24 cellular contexts compared by ENCODE assay signal in the genomic region with DNA sequence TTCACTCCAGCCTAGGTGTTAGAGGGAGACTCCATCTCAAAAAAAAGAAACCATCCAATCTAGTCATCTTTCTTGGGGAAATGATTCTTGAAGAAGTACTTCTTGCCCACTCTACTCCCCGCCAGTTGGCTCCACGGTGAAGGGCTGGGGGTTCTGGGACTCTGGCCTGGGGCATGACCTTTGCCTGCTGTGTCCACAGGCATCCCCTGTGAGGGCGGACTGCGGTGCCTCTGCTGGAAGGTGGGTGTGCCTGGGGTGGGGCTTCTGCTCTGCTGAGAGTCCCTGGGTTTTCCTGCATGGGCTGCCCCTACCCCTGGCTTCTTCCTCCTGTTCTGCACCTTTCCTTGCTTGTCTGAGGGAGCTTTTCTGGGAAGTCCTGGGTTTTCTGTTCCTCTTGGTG.
"Had no signal": no experiment of that assay in that cellular context is flagged by ENCODE, and none has a peak within 500 bp of the region (broad histone marks: within the 10 kb centered on the region; RNA-seq: fewer than 3 reads in every experiment).

No MANE protein-coding gene starts in this region.

- H3K36me3 ChIP-seq: breast epithelium had no signal

- H3K9me3 ChIP-seq: body of pancreas, breast epithelium, SK-N-SH had no signal

- DNase-seq: activated CD4-positive, alpha-beta T cell treated with anti-CD3 and anti-CD28 coated beads, Interleukin-2, amount 10 ng/mL, durations not matched to agents 24 days and 14 days; activated CD4-positive, alpha-beta T cell treated with anti-CD3 and anti-CD28 coated beads, Interleukin-2, amount 50 U/mL, for 4 hours; activated CD8-positive, alpha-beta memory T cell treated with anti-CD3 and anti-CD28 coated beads, Interleukin-2, amount 50 U/mL, for 48 hours; activated effector memory CD4-positive, alpha-beta T cell treated with Interleukin-2 at 50 U/mL for 16 hours; activated naive CD4-positive, alpha-beta T cell treated with anti-CD3 and anti-CD28 coated beads, Interleukin-2, amount 50 U/mL, for 16 hours; activated naive CD8-positive, alpha-beta T cell treated with anti-CD3 and anti-CD28 coated beads, Interleukin-2, amount 10 ng/mL, durations not matched to agents 7 days and 5 days; amygdala; body of pancreas; MM.1S; MV-4-11; NCI-H1092; NCI-H1436 treated with DMSO at 0.1 percent for 48 hours; NCI-H1694 treated with DMSO at 0.1 percent for 48 hours; NCI-H2029; NCI-H345; NCI-H524 treated with DMSO at 0.1 percent for 48 hours; SHP77 treated with DMSO at 0.1 percent for 48 hours; SK-N-SH had no signal

- H3K27me3 Mint-ChIP-seq: activated CD4-positive, alpha-beta T cell treated with anti-CD3 and anti-CD28 coated beads, Interleukin-2, amount 10 ng/mL, durations not matched to agents 24 days and 14 days; activated naive CD8-positive, alpha-beta T cell treated with anti-CD3 and anti-CD28 coated beads, Interleukin-2, amount 10 ng/mL, durations not matched to agents 7 days and 5 days had no signal

- H3K4me2 ChIP-seq: KMS-11, SK-N-SH had no signal

- H3K27me3 ChIP-seq: body of pancreas, breast epithelium, SJSA1 had no signal

- H3K27ac Mint-ChIP-seq: activated CD4-positive, alpha-beta T cell treated with anti-CD3 and anti-CD28 coated beads, Interleukin-2, amount 10 ng/mL, durations not matched to agents 24 days and 14 days; activated naive CD8-positive, alpha-beta T cell treated with anti-CD3 and anti-CD28 coated beads, Interleukin-2, amount 10 ng/mL, durations not matched to agents 7 days and 5 days; T-helper 1 cell treated with Interleukin-12 subunit alpha and Interleukin-12 subunit beta and Interleukin-4 antibody, amounts not matched to agents 30 μg/mL and 1 μg/mL, for 36 hours; T-helper 2 cell treated with Interferon-gamma antibody and Interleukin-4, amounts not matched to agents 5 μg/mL and 100 μg/mL, for 36 hours had no signal

- H3K9ac ChIP-seq: KMS-11, SK-N-SH had no signal

- H3K27ac ChIP-seq: body of pancreas, breast epithelium, KMS-11, SJSA1 had no signal

- H3K4me3 Mint-ChIP-seq: activated CD4-positive, alpha-beta T cell treated with anti-CD3 and anti-CD28 coated beads, Interleukin-2, amount 10 ng/mL, durations not matched to agents 24 days and 14 days; activated naive CD8-positive, alpha-beta T cell treated with anti-CD3 and anti-CD28 coated beads, Interleukin-2, amount 10 ng/mL, durations not matched to agents 7 days and 5 days; T-helper 1 cell treated with Interleukin-12 subunit alpha and Interleukin-12 subunit beta and Interleukin-4 antibody, amounts not matched to agents 30 μg/mL and 1 μg/mL, for 36 hours; T-helper 2 cell treated with Interferon-gamma antibody and Interleukin-4, amounts not matched to agents 5 μg/mL and 100 μg/mL, for 36 hours had no signal

- H3K4me3 ChIP-seq: body of pancreas, breast epithelium, SJSA1 had no signal

- ATAC-seq: body of pancreas, Panc1 had no signal

- H3K9me3 Mint-ChIP-seq: activated CD4-positive, alpha-beta T cell treated with anti-CD3 and anti-CD28 coated beads, Interleukin-2, amount 10 ng/mL, durations not matched to agents 24 days and 14 days; activated naive CD8-positive, alpha-beta T cell treated with anti-CD3 and anti-CD28 coated beads, Interleukin-2, amount 10 ng/mL, durations not matched to agents 7 days and 5 days; T-helper 1 cell treated with Interleukin-12 subunit alpha and Interleukin-12 subunit beta and Interleukin-4 antibody, amounts not matched to agents 30 μg/mL and 1 μg/mL, for 36 hours; T-helper 2 cell treated with Interferon-gamma antibody and Interleukin-4, amounts not matched to agents 5 μg/mL and 100 μg/mL, for 36 hours had no signal
